ENCODE assay signal across 14 cellular contexts in the genomic region with DNA sequence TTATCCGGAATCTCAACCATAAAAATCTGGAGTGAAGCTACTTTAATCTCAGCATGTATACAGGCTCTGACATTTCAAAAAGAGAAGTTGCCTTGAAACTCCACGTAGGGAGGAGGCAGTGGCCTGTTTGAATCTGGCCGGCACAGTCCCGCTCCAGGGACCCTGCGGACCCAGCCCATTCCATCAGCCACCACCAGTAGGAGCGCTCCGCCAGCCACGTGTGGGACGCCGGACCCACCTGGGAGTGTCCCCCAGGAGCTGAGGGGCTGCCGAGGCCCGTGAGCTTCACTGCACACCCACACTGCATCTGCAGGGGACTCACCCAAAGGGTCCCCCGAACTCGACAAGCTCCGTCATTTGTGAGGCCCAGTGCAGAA. TPM values are rescaled to one million over a fixed set of nuclear protein-coding genes. Genes with fewer than 3 reads are reported as not detected.
DNase-seq lines count a peak whose midpoint lies in the region; ATAC-seq and TF ChIP-seq lines count a peak whose summit lies in the region.
"Had no signal": no experiment of that assay in that cellular context is flagged by ENCODE, and none has a peak within 500 bp of the region (broad histone marks: within the 10 kb centered on the region; RNA-seq: fewer than 3 reads in every experiment).

No MANE protein-coding gene starts in this region.

- WGBS in mammary epithelial cell (ENCODE audit: low coverage, missing lambda C conversion rate) = 79% methylated on average over 13 of the region's 15 CpGs

- intact Hi-C loops in left ventricle myocardium inferior (cut with micrococcal nuclease) (loop anchor here (2.0 kb wide), 1 partner anchor 138 kb away; no protein-coding TSS in a partner anchor), left cardiac atrium (cut with DNase I) (loop anchor here (1.0 to 5.0 kb wide), 4 partner anchors 138 to 181 kb away; no protein-coding TSS in a partner anchor), mammary epithelial cell (cut with micrococcal nuclease) (loop anchor here (1.0 to 10.0 kb wide), 2 partner anchors 139 to 298 kb away; no protein-coding TSS in a partner anchor), vagina (cut with DNase I) (no loop called here)

- H3K4me1 ChIP-seq in left ventricle myocardium inferior = peaks cover 17% of the 10 kb centered on the region
- peaks cover 100% of the 10 kb centered on the region for H3K4me1 ChIP-seq in mammary epithelial cell (ENCODE audit: insufficient read depth, low read length)
- peaks cover 59% of the 10 kb centered on the region for H3K4me1 ChIP-seq in vagina
- H3K4me1 ChIP-seq in effector memory CD4-positive, alpha-beta T cell (ENCODE audit: control insufficient read depth, insufficient read depth, low read length, poor library complexity, severe bottlenecking) = peaks cover 8% of the 10 kb centered on the region

- no peak overlapping the region for H2AFZ ChIP-seq in mammary epithelial cell (ENCODE audit: low read depth, low read length)

- H3K4me2 ChIP-seq in mammary epithelial cell (ENCODE audit: insufficient read depth, low read depth, low read length) = peak overlapping the region; percentile 72

- H3K36me3 Mint-ChIP-seq in mesothelial cell of epicardium = no peaks in the 10 kb centered on the region
- H3K36me3 Mint-ChIP-seq: activated naive CD8-positive, alpha-beta T cell treated with anti-CD3 and anti-CD28 coated beads for 36 hours had no signal

- H3K9me3 Mint-ChIP-seq in mesothelial cell of epicardium = no peaks in the 10 kb centered on the region
- H3K9me3 Mint-ChIP-seq: activated naive CD8-positive, alpha-beta T cell treated with anti-CD3 and anti-CD28 coated beads for 36 hours; T-helper 1 cell treated with Interleukin-12 subunit alpha and Interleukin-12 subunit beta and Interleukin-4 antibody, amounts not matched to agents 30 μg/mL and 1 μg/mL, for 36 hours had no signal

- H3K27me3 Mint-ChIP-seq in mesothelial cell of epicardium (ENCODE audit: low read depth) = no peaks in the 10 kb centered on the region

- no peak for TF ChIP-seq POLR2A in vagina (IDR thresholded peaks at IDR 0.05)

- in situ Hi-C loops in mammary epithelial cell (cut with MboI; ENCODE audit: low sequenced_read_pairs in 2 of 2) = loop anchor here in 1 of 2 donors (10.0 kb wide), 1 partner anchor 88 kb away; no protein-coding TSS in a partner anchor

- dilution Hi-C loops in mammary epithelial cell (cut with HindIII; ENCODE audit: low sequenced_read_pairs) = no loop called here

- H3K9me3 ChIP-seq in left ventricle myocardium inferior (replicated peaks) (no peaks in the 10 kb centered on the region), mammary epithelial cell (replicated peaks; ENCODE audit: insufficient read depth, low read length) (no peaks in the 10 kb centered on the region), vagina (no peaks in the 10 kb centered on the region)
- H3K9me3 ChIP-seq in effector memory CD4-positive, alpha-beta T cell (ENCODE audit: control insufficient read depth, low read length) = no peaks in the 10 kb centered on the region

- H3K79me2 ChIP-seq in mammary epithelial cell (ENCODE audit: insufficient read depth, low read length) = peaks cover 33% of the 10 kb centered on the region

- H4K20me1 ChIP-seq in mammary epithelial cell (ENCODE audit: insufficient read depth, low read length) = no peaks in the 10 kb centered on the region

- H3K36me3 ChIP-seq in left ventricle myocardium inferior (no peaks in the 10 kb centered on the region), mammary epithelial cell (ENCODE audit: insufficient read depth, low read length) (no peaks in the 10 kb centered on the region), vagina (no peaks in the 10 kb centered on the region)
- H3K36me3 ChIP-seq in effector memory CD4-positive, alpha-beta T cell (ENCODE audit: control insufficient read depth, insufficient read depth, low read length) = no peaks in the 10 kb centered on the region
- H3K36me3 ChIP-seq: cardiac muscle cell had no signal

- TF ChIP-seq CTCF in left ventricle myocardium inferior (IDR thresholded peaks at IDR 0.05; ENCODE audit: borderline replicate concordance) (no peak), mammary epithelial cell (conservative IDR thresholded peaks at IDR 0.05 in 1 of 2, IDR thresholded peaks at IDR 0.05 in 1 of 2; ENCODE audit: extremely low read depth in 1 of 2, insufficient read depth in 1 of 2, low read depth in 1 of 2, low read length in 2 of 2) (no peak), mesothelial cell of epicardium (IDR thresholded peaks at IDR 0.05; ENCODE audit: unreplicated experiment) (no peak), vagina (IDR thresholded peaks at IDR 0.05) (no peak)

- H3K27ac ChIP-seq in left ventricle myocardium inferior (replicated peaks) = no peak overlapping the region
- peak overlapping the region; percentile 86 for H3K27ac ChIP-seq in mammary epithelial cell (ENCODE audit: insufficient read depth, low read depth, low read length)
- peak overlapping the region; percentile 63 for H3K27ac ChIP-seq in vagina
- H3K27ac ChIP-seq in effector memory CD4-positive, alpha-beta T cell (ENCODE audit: insufficient read depth, low read length, poor library complexity, severe bottlenecking) = no peak overlapping the region
- H3K27ac ChIP-seq: cardiac muscle cell had no signal

- H3K4me3 ChIP-seq in left ventricle myocardium inferior (peak overlapping the region; percentile 53), mammary epithelial cell (replicated peaks in 1 of 3; ENCODE audit: insufficient read depth in 1 of 3, low read depth in 2 of 3, low read length in 3 of 3) (no peak overlapping the region), vagina (no peak overlapping the region)
- no peak overlapping the region for H3K4me3 ChIP-seq in effector memory CD4-positive, alpha-beta T cell (ENCODE audit: insufficient read depth, low read depth, low read length, poor library complexity, severe bottlenecking)
- H3K4me3 ChIP-seq: cardiac muscle cell had no signal

- H3K27me3 ChIP-seq in left ventricle myocardium inferior (ENCODE audit: low read depth) (peaks cover 30% of the 10 kb centered on the region), mammary epithelial cell (ENCODE audit: insufficient read depth, low read length) (no peaks in the 10 kb centered on the region), vagina (no peaks in the 10 kb centered on the region)
- peaks cover 4% of the 10 kb centered on the region for H3K27me3 ChIP-seq in effector memory CD4-positive, alpha-beta T cell (replicated peaks; ENCODE audit: control insufficient read depth, insufficient read depth, low read length, poor library complexity, severe bottlenecking)
- H3K27me3 ChIP-seq: cardiac muscle cell had no signal

- no TSS peak for BruUV-seq in mammary epithelial cell (replicated peaks; lab: Mats Ljungman, UMichigan)

- H3K4me3 Mint-ChIP-seq in mesothelial cell of epicardium = no peak overlapping the region
- H3K4me3 Mint-ChIP-seq: activated naive CD8-positive, alpha-beta T cell treated with anti-CD3 and anti-CD28 coated beads for 36 hours; T-helper 1 cell treated with Interleukin-12 subunit alpha and Interleukin-12 subunit beta and Interleukin-4 antibody, amounts not matched to agents 30 μg/mL and 1 μg/mL, for 36 hours had no signal

- H3K4me1 Mint-ChIP-seq in mesothelial cell of epicardium = peaks cover 46% of the 10 kb centered on the region
- H3K4me1 Mint-ChIP-seq: activated naive CD8-positive, alpha-beta T cell treated with anti-CD3 and anti-CD28 coated beads for 36 hours had no signal

- CTCF ChIA-PET in mammary epithelial cell (lab: Charles Lee; ENCODE audit: low non-redundant PET) = interaction anchor here (0.5 to 2.2 kb wide), 11 partner anchors 37 to 316 kb away, joined by 3 to 38 read pairs (median 9); partner anchors contain the start of gene KRTAP5-6

- ATAC-seq in left cardiac atrium = no peak

- H3K9ac ChIP-seq in mammary epithelial cell (ENCODE audit: insufficient read depth, low read length) = no peak overlapping the region

- DNase-seq in left ventricle myocardium inferior (peak; percentile 9), left cardiac atrium (no peak), mammary epithelial cell (no peak), mesothelial cell of epicardium (ENCODE audit: low spot score in 2 of 2, unreplicated experiment in 2 of 2) (no peak), vagina (ENCODE audit: extremely low spot score in 2 of 2) (no peak), NCI-H526 (lab: John Stamatoyannopoulos, UW) (no peak)
- DNase-seq in activated CD4-positive, CD25-positive, alpha-beta regulatory T cell (lab: John Stamatoyannopoulos, UW) = no peak
- no peak for DNase-seq in effector memory CD4-positive, alpha-beta T cell
- DNase-seq: NCI-H446 treated with DMSO at 0.1 percent for 48 hours had no signal

- H3K27ac Mint-ChIP-seq in mesothelial cell of epicardium = peak overlapping the region; percentile 56
- H3K27ac Mint-ChIP-seq: activated naive CD8-positive, alpha-beta T cell treated with anti-CD3 and anti-CD28 coated beads for 36 hours; T-helper 1 cell treated with Interleukin-12 subunit alpha and Interleukin-12 subunit beta and Interleukin-4 antibody, amounts not matched to agents 30 μg/mL and 1 μg/mL, for 36 hours had no signal

RNA-seq across cellular contexts. Expression of gene SYT8, which starts 1.8 kb away (rescaled TPM):
- total RNA-seq in left ventricle myocardium inferior = not detected
- not detected for total RNA-seq in left cardiac atrium
- total RNA-seq in mammary epithelial cell = 100 to 1,000 TPM; 103 to 209 TPM
- polyA plus RNA-seq in mammary epithelial cell = 57.2 TPM
- 4.9 TPM for polyA minus RNA-seq in mammary epithelial cell
- total RNA-seq in mesothelial cell of epicardium = 1.2 to 2.1 TPM (median 1.9 TPM) in 3 replicates
- total RNA-seq in vagina = 1.2 TPM
- total RNA-seq: activated naive CD8-positive, alpha-beta T cell treated with anti-CD3 and anti-CD28 coated beads for 36 hours; cardiac muscle cell; endothelial cell of umbilical vein had no signal
- polyA plus RNA-seq: cardiac muscle cell, endothelial cell of umbilical vein had no signal

RNA-seq across cellular contexts. Expression of gene TNNI2, which starts 5.8 kb away (rescaled TPM):
- not detected for total RNA-seq in left ventricle myocardium inferior
- under 1 TPM; 0.35 to 0.52 TPM for total RNA-seq in left cardiac atrium
- 10 to 100 TPM in 1 of 2 donors, 1 to 10 TPM in 1; 8.8 to 44.7 TPM for total RNA-seq in mammary epithelial cell
- polyA plus RNA-seq in mammary epithelial cell = 34.8 TPM
- 4.3 TPM for polyA minus RNA-seq in mammary epithelial cell
- total RNA-seq in mesothelial cell of epicardium = 0.59 to 1.3 TPM in 2 of 3 replicates, not detected in the other
- total RNA-seq in vagina = not detected
- total RNA-seq: endothelial cell of umbilical vein had no signal
- polyA plus RNA-seq: endothelial cell of umbilical vein had no signal

RNA-seq across cellular contexts. Expression of gene LSP1, which starts 19.9 kb away (rescaled TPM):
- 19.7 TPM for total RNA-seq in left ventricle myocardium inferior
- 10 to 100 TPM; 24.9 to 31.2 TPM for total RNA-seq in left cardiac atrium
- 1 to 10 TPM in 1 of 2 donors, under 1 TPM in 1; 0.17 to 2.0 TPM for total RNA-seq in mammary epithelial cell
- not detected for polyA plus RNA-seq in mammary epithelial cell
- polyA minus RNA-seq in mammary epithelial cell = not detected
- 4.9 to 5.2 TPM (median 4.9 TPM) in 3 replicates for total RNA-seq in mesothelial cell of epicardium
- 32.7 TPM for total RNA-seq in vagina
- total RNA-seq: cardiac muscle cell, endothelial cell of umbilical vein had no signal
- polyA plus RNA-seq: endothelial cell of umbilical vein had no signal

RNA-seq across cellular contexts. Expression of gene PRR33, which starts 58.7 kb away (rescaled TPM):
- total RNA-seq in left ventricle myocardium inferior = 2.4 TPM
- under 1 TPM; 0.10 to 0.50 TPM for total RNA-seq in left cardiac atrium
- total RNA-seq in mammary epithelial cell = not detected
- not detected for polyA plus RNA-seq in mammary epithelial cell
- not detected for polyA minus RNA-seq in mammary epithelial cell
- not detected in 3 replicates for total RNA-seq in mesothelial cell of epicardium
- total RNA-seq in vagina = not detected
- total RNA-seq: cardiac muscle cell, endothelial cell of umbilical vein, urinary bladder had no signal
- polyA plus RNA-seq: cardiac muscle cell, endothelial cell of umbilical vein had no signal

Comparison
In these comparisons a context has a peak if more than half of its experiments do, and no peak if none do; other contexts are left out.
1. H3K27ac ChIP-seq: peak in mammary epithelial cell (single experiment) and vagina (single experiment); none in left ventricle myocardium inferior (single experiment) and effector memory CD4-positive, alpha-beta T cell (single experiment).
2. RNA of gene SYT8, which starts 1.8 kb away (total RNA-seq): 103 to 209 TPM in mammary epithelial cell; 1.2 to 2.1 TPM in mesothelial cell of epicardium, 1.2 TPM in vagina (single experiment), not detected in left ventricle myocardium inferior (single experiment) and not detected in left cardiac atrium; every median in the first group is over 10 times any median in the second.